In genomic region chr20:24297928-24298327, GRCh38 we compare ENCODE assay signal across 31 cellular contexts.
"Had no signal": no experiment of that assay in that cellular context is flagged by ENCODE, and none has a peak within 500 bp of the region (broad histone marks: within the 10 kb centered on the region; RNA-seq: fewer than 3 reads in every experiment).

No MANE protein-coding gene starts in this region.

- H3K9me3 Mint-ChIP-seq: activated CD4-positive, alpha-beta T cell treated with anti-CD3 and anti-CD28 coated beads, Interleukin-2, amount 10 ng/mL, durations not matched to agents 7 days and 5 days; activated naive CD4-positive, alpha-beta T cell treated with anti-CD3 and anti-CD28 coated beads, Interleukin-2, amount 50 U/mL, for 24 hours; activated T-cell treated with anti-CD3 and anti-CD28 coated beads, Interleukin-2, amount 50 U/mL, for 24 hours; activated T-helper 2 cell treated with anti-CD3 and anti-CD28 coated beads, Interferon-gamma antibody, Interleukin-2, Interleukin-4, amounts not matched to agents 10 μg/mL and 5 μg/mL and 100 μg/mL, durations not matched to agents 14 hours and 24 hours and 36 hours; central memory CD8-positive, alpha-beta T cell; T-helper 1 cell treated with Interleukin-12 subunit alpha and Interleukin-12 subunit beta and Interleukin-4 antibody, amounts not matched to agents 30 μg/mL and 1 μg/mL, for 36 hours; T-helper 2 cell treated with Interferon-gamma antibody and Interleukin-4, amounts not matched to agents 5 μg/mL and 100 μg/mL, for 36 hours; WTC11 had no signal

- H3K27ac Mint-ChIP-seq: activated CD4-positive, alpha-beta T cell treated with anti-CD3 and anti-CD28 coated beads for 36 hours; activated CD4-positive, alpha-beta T cell treated with anti-CD3 and anti-CD28 coated beads, Interleukin-2, amount 10 ng/mL, durations not matched to agents 7 days and 5 days; activated CD8-positive, alpha-beta T cell treated with anti-CD3 and anti-CD28 coated beads, Interleukin-2, amount 10 ng/mL, durations not matched to agents 7 days and 5 days; activated naive CD4-positive, alpha-beta T cell treated with anti-CD3 and anti-CD28 coated beads, Interleukin-2, amount 50 U/mL, for 24 hours; activated naive CD8-positive, alpha-beta T cell treated with anti-CD3 and anti-CD28 coated beads, Interleukin-2, amount 10 ng/mL, durations not matched to agents 7 days and 5 days; activated T-cell treated with anti-CD3 and anti-CD28 coated beads, Interleukin-2, amount 50 U/mL, for 24 hours; activated T-helper 2 cell treated with anti-CD3 and anti-CD28 coated beads, Interferon-gamma antibody, Interleukin-2, Interleukin-4, amounts not matched to agents 10 μg/mL and 5 μg/mL and 100 μg/mL, durations not matched to agents 14 hours and 24 hours and 36 hours; T-helper 1 cell treated with Interleukin-12 subunit alpha and Interleukin-12 subunit beta and Interleukin-4 antibody, amounts not matched to agents 30 μg/mL and 1 μg/mL, for 36 hours; T-helper 2 cell treated with Interferon-gamma antibody and Interleukin-4, amounts not matched to agents 5 μg/mL and 100 μg/mL, for 36 hours; WTC11 had no signal

- H3K4me1 ChIP-seq: ascending aorta, SJCRH30 had no signal

- H3K36me3 ChIP-seq: ascending aorta, cardiac muscle cell, SJCRH30 had no signal

- ATAC-seq: activated CD4-positive, alpha-beta T cell treated with anti-CD3 and anti-CD28 coated beads for 36 hours; activated CD4-positive, CD25-positive, alpha-beta regulatory T cell treated with anti-CD3 and anti-CD28 coated beads, Interleukin-2, amount 50 U/mL, for 24 hours; activated CD8-positive, alpha-beta T cell treated with anti-CD3 and anti-CD28 coated beads, Interleukin-2, amount 10 ng/mL, durations not matched to agents 7 days and 5 days; Panc1; WTC11 had no signal

- H3K4me3 ChIP-seq: ascending aorta, cardiac muscle cell, SJCRH30, SK-N-MC had no signal

- H3K9me3 ChIP-seq: ascending aorta, SJCRH30 had no signal

- H3K27me3 ChIP-seq: ascending aorta had no signal

- DNase-seq: activated CD4-positive, alpha-beta T cell treated with anti-CD3 and anti-CD28 coated beads for 36 hours; activated CD4-positive, alpha-beta T cell treated with anti-CD3 and anti-CD28 coated beads, Interleukin-2, amount 10 ng/mL, durations not matched to agents 7 days and 5 days; activated CD4-positive, alpha-beta T cell treated with anti-CD3 and anti-CD28 coated beads, Interleukin-2, amount 50 U/mL, for 48 hours; activated CD8-positive, alpha-beta T cell treated with anti-CD3 and anti-CD28 coated beads, Interleukin-2, amount 10 ng/mL, durations not matched to agents 7 days and 5 days; activated gamma-delta T cell; activated naive CD4-positive, alpha-beta T cell treated with Interleukin-2 at 50 U/mL for 16 hours; activated naive CD8-positive, alpha-beta T cell treated with anti-CD3 and anti-CD28 coated beads, Interleukin-2, amount 10 ng/mL, durations not matched to agents 7 days and 5 days; activated T-cell treated with anti-CD3 and anti-CD28 coated beads, Interleukin-2, amount 50 U/mL, for 24 hours; amygdala; Karpas-422; NCI-H1105; NCI-H1417 treated with DMSO at 0.1 percent for 48 hours; NCI-H2029; NCI-H2227 treated with DMSO at 0.1 percent for 48 hours; NCI-H446; NCI-H510A treated with DMSO at 0.1 percent for 48 hours; NCI-H526 treated with DMSO at 0.1 percent for 48 hours; NCI-H774; SHP77; SJCRH30 had no signal

- H3K4me3 Mint-ChIP-seq: activated CD4-positive, alpha-beta T cell treated with anti-CD3 and anti-CD28 coated beads for 36 hours; activated CD4-positive, alpha-beta T cell treated with anti-CD3 and anti-CD28 coated beads, Interleukin-2, amount 10 ng/mL, durations not matched to agents 7 days and 5 days; activated CD8-positive, alpha-beta T cell treated with anti-CD3 and anti-CD28 coated beads, Interleukin-2, amount 10 ng/mL, durations not matched to agents 7 days and 5 days; activated naive CD4-positive, alpha-beta T cell treated with anti-CD3 and anti-CD28 coated beads, Interleukin-2, amount 50 U/mL, for 24 hours; activated naive CD8-positive, alpha-beta T cell treated with anti-CD3 and anti-CD28 coated beads, Interleukin-2, amount 10 ng/mL, durations not matched to agents 7 days and 5 days; activated T-cell treated with anti-CD3 and anti-CD28 coated beads, Interleukin-2, amount 50 U/mL, for 24 hours; central memory CD8-positive, alpha-beta T cell; T-helper 1 cell treated with Interleukin-12 subunit alpha and Interleukin-12 subunit beta and Interleukin-4 antibody, amounts not matched to agents 30 μg/mL and 1 μg/mL, for 36 hours; T-helper 2 cell treated with Interferon-gamma antibody and Interleukin-4, amounts not matched to agents 5 μg/mL and 100 μg/mL, for 36 hours; WTC11 had no signal

- H3K36me3 Mint-ChIP-seq: activated naive CD4-positive, alpha-beta T cell treated with anti-CD3 and anti-CD28 coated beads, Interleukin-2, amount 50 U/mL, for 24 hours; activated naive CD8-positive, alpha-beta T cell treated with anti-CD3 and anti-CD28 coated beads, Interleukin-2, amount 10 ng/mL, durations not matched to agents 7 days and 5 days; WTC11 had no signal

- H3K4me1 Mint-ChIP-seq: activated CD4-positive, alpha-beta T cell treated with anti-CD3 and anti-CD28 coated beads for 36 hours; activated CD4-positive, alpha-beta T cell treated with anti-CD3 and anti-CD28 coated beads, Interleukin-2, amount 10 ng/mL, durations not matched to agents 7 days and 5 days; activated naive CD4-positive, alpha-beta T cell treated with anti-CD3 and anti-CD28 coated beads, Interleukin-2, amount 50 U/mL, for 24 hours; activated naive CD8-positive, alpha-beta T cell treated with anti-CD3 and anti-CD28 coated beads, Interleukin-2, amount 10 ng/mL, durations not matched to agents 7 days and 5 days; central memory CD8-positive, alpha-beta T cell had no signal

- H3K27ac ChIP-seq: ascending aorta, cardiac muscle cell, SJCRH30, SK-N-MC had no signal

- H3K27me3 Mint-ChIP-seq: activated naive CD4-positive, alpha-beta T cell treated with anti-CD3 and anti-CD28 coated beads, Interleukin-2, amount 50 U/mL, for 24 hours had no signal
